In genomic region chr7:108503112-108504026, GRCh38 we compare ENCODE assay signal across 8 cellular contexts. TPM values are rescaled to one million over a fixed set of nuclear protein-coding genes. Genes with fewer than 3 reads are reported as not detected.
DNase-seq lines count a peak whose midpoint lies in the region; ATAC-seq, FAIRE-seq and TF ChIP-seq lines count a peak whose summit lies in the region.

No MANE protein-coding gene starts in this region.

- peaks cover 3% of the 10 kb centered on the region for H3K79me2 ChIP-seq in OCI-LY1 (ENCODE audit: insufficient read depth, low read length)

- H3K27me3 ChIP-seq in OCI-LY1 (ENCODE audit: insufficient read depth, low read length) (no peaks in the 10 kb centered on the region), small intestine (ENCODE audit: control insufficient read depth in 2 of 2, insufficient read depth in 2 of 2, low read length in 2 of 2) (no peaks in the 10 kb centered on the region)

- ATAC-seq in activated T-cell treated with anti-CD3 and anti-CD28 coated beads, Interleukin-2, amount 50 U/mL, for 72 hours (replicated peaks in 1 of 2): no peak
- ATAC-seq in HG02763 (IDR thresholded peaks at IDR 0.05; ENCODE audit: unreplicated experiment) (peak; percentile 91), natural killer cell (no peak)

- H3K4me2 ChIP-seq in OCI-LY1 (ENCODE audit: low read length): peak overlapping the region; percentile 61

- 73 to 89% (median 80%) methylated on average over 5 of the region's 5 CpGs for WGBS in small intestine, 3 donors

- no peaks in the 10 kb centered on the region for H3K27me3 Mint-ChIP-seq in activated T-cell treated with anti-CD3 and anti-CD28 coated beads, Interleukin-2, amount 50 U/mL, for 72 hours (ENCODE audit: low read depth)
- no peaks in the 10 kb centered on the region for H3K27me3 Mint-ChIP-seq in natural killer cell (ENCODE audit: low read depth in 2 of 2)

- DNase-seq in activated T-cell treated with anti-CD3 and anti-CD28 coated beads, Interleukin-2, amount 50 U/mL, for 72 hours: no peak
- no peak for DNase-seq in activated T-cell treated with anti-CD3 and anti-CD28 coated beads, Interleukin-2, amount 50 U/mL, for 1 hour
- no peak for DNase-seq in small intestine
- no peak for DNase-seq in posterior cingulate gyrus
- no peak for DNase-seq in natural killer cell
- DNase-seq in KG1 (lab: John Stamatoyannopoulos, UW): no peak

- intact Hi-C loops in posterior cingulate gyrus (cut with DNase I) (no loop called here), natural killer cell (cut with micrococcal nuclease) (no loop called here)

- peak overlapping the region; percentile 3; the same call in 1 of the 2 replicates for H2AFZ ChIP-seq in OCI-LY1 (ENCODE audit: low read length)

- H3K36me3 ChIP-seq in OCI-LY1 (ENCODE audit: insufficient read depth, low read length): peaks cover 66% of the 10 kb centered on the region
- peaks cover 0 to 3% of the 10 kb centered on the region in 2 donors for H3K36me3 ChIP-seq in small intestine (ENCODE audit: control insufficient read depth in 2 of 2, insufficient read depth in 2 of 2, low read length in 2 of 2)

- H3K9me3 Mint-ChIP-seq in activated T-cell treated with anti-CD3 and anti-CD28 coated beads, Interleukin-2, amount 50 U/mL, for 72 hours: no peaks in the 10 kb centered on the region
- no peaks in the 10 kb centered on the region for H3K9me3 Mint-ChIP-seq in natural killer cell

- H3K4me1 ChIP-seq in OCI-LY1 (ENCODE audit: insufficient read depth, low read length, severe bottlenecking): peaks cover 29% of the 10 kb centered on the region
- H3K4me1 ChIP-seq in small intestine (ENCODE audit: control insufficient read depth in 2 of 2, insufficient read depth in 1 of 2, low read depth in 1 of 2, low read length in 1 of 2): no peaks in the 10 kb centered on the region

- no peaks in the 10 kb centered on the region for H3K9me2 ChIP-seq in OCI-LY1 (ENCODE audit: low read depth, low read length)

- peak overlapping the region; percentile 98 for H3K27ac ChIP-seq in OCI-LY1 (ENCODE audit: low read depth, low read length, poor library complexity, severe bottlenecking)
- H3K27ac ChIP-seq in small intestine (ENCODE audit: low read depth in 1 of 2, low read length in 1 of 2): peak overlapping the region; percentile 4 to 31

- peak overlapping the region; percentile 60 for H3K9ac ChIP-seq in OCI-LY1 (ENCODE audit: low read length)

- H3K36me3 Mint-ChIP-seq in activated T-cell treated with anti-CD3 and anti-CD28 coated beads, Interleukin-2, amount 50 U/mL, for 72 hours (ENCODE audit: insufficient read depth in 2 of 2): peaks cover 6 to 15% of the 10 kb centered on the region in 2 donors
- H3K36me3 Mint-ChIP-seq in natural killer cell: no peaks in the 10 kb centered on the region

- H3K27ac Mint-ChIP-seq in activated T-cell treated with anti-CD3 and anti-CD28 coated beads, Interleukin-2, amount 50 U/mL, for 72 hours: peak overlapping the region; percentile 70
- peak overlapping the region in 1 of 2 donors; percentile 64 for H3K27ac Mint-ChIP-seq in natural killer cell

- H3K4me3 ChIP-seq in OCI-LY1 (ENCODE audit: low read depth, low read length, poor library complexity, severe bottlenecking) (peak overlapping the region; percentile 50), small intestine (ENCODE audit: low read depth in 1 of 2, low read length in 2 of 2) (no peak overlapping the region)

- FAIRE-seq in small intestine (lab: Jason Lieb, UNC): no peak

- H3F3A ChIP-seq in OCI-LY1 (ENCODE audit: insufficient read depth, low read length): 0 out of 2 replicates have a peak, but pooled peaks cover 3% of the 10 kb centered on the region

- H3K4me1 Mint-ChIP-seq in activated T-cell treated with anti-CD3 and anti-CD28 coated beads, Interleukin-2, amount 50 U/mL, for 72 hours (ENCODE audit: low read depth): peaks cover 6% of the 10 kb centered on the region
- H3K4me1 Mint-ChIP-seq in natural killer cell: peaks cover 6 to 8% of the 10 kb centered on the region in 2 donors

- H4K20me1 ChIP-seq in OCI-LY1 (ENCODE audit: insufficient read depth, low read length): no peaks in the 10 kb centered on the region

- H3K9me3 ChIP-seq in OCI-LY1 (ENCODE audit: low read length) (no peaks in the 10 kb centered on the region), small intestine (ENCODE audit: control insufficient read depth, low read depth) (no peaks in the 10 kb centered on the region)

- H3K4me3 Mint-ChIP-seq in activated T-cell treated with anti-CD3 and anti-CD28 coated beads, Interleukin-2, amount 50 U/mL, for 72 hours: no peak overlapping the region
- H3K4me3 Mint-ChIP-seq in natural killer cell: no peak overlapping the region

- TF ChIP-seq CTCF in OCI-LY1 (IDR thresholded peaks at IDR 0.05; ENCODE audit: low read length): no peak
- TF ChIP-seq CTCF in natural killer cell (IDR thresholded peaks at IDR 0.05): no peak

RNA-seq across cellular contexts. Expression of gene PNPLA8, which starts 22.6 kb away (rescaled TPM):
- total RNA-seq in activated T-cell treated with anti-CD3 and anti-CD28 coated beads, Interleukin-2, amount 50 U/mL, for 72 hours: 10 to 100 TPM; 23.1 to 29.9 TPM
- 10 to 100 TPM in 1 of 3 donors, 1 to 10 TPM in 2; 8.3 to 12.2 (median 8.6) TPM for polyA plus RNA-seq in small intestine
- 10 to 100 TPM; 68.6 to 80.2 (median 68.9) TPM for total RNA-seq in natural killer cell

RNA-seq across cellular contexts. Expression of gene NRCAM, which starts 47.1 kb away (rescaled TPM):
- total RNA-seq in activated T-cell treated with anti-CD3 and anti-CD28 coated beads, Interleukin-2, amount 50 U/mL, for 72 hours: 1 to 10 TPM; 2.5 to 4.1 TPM
- 1 to 10 TPM in 1 of 3 donors, under 1 TPM in 2; 0.27 to 2.3 (median 0.45) TPM for polyA plus RNA-seq in small intestine
- total RNA-seq in natural killer cell: under 1 TPM; 0.27 to 0.95 (median 0.52) TPM
